Comparison of ENCODE assay signal across 1 cellular context in the genomic region with DNA sequence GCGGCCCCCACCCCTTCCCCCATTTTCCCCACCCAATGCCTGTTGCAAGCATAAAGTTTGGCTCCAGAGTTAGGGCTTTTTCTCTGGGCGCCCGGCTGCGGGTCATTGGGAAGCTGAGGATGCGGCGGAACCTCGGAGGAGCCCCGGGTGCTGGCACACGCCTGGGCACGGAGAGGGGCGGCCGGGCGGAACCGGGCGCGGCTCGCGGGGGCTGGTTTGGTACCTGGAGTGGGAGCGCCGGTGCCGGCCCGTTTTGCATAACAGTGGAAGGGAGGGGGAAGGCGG.
TF ChIP-seq lines count a peak whose summit lies in the region.

No MANE protein-coding gene starts in this region.

TF ChIP-seq in K562, 482 proteins besides CTCF, POLR2A, EP300 and RAD21 (continued from another document):
- TF ChIP-seq, protein P1, sequence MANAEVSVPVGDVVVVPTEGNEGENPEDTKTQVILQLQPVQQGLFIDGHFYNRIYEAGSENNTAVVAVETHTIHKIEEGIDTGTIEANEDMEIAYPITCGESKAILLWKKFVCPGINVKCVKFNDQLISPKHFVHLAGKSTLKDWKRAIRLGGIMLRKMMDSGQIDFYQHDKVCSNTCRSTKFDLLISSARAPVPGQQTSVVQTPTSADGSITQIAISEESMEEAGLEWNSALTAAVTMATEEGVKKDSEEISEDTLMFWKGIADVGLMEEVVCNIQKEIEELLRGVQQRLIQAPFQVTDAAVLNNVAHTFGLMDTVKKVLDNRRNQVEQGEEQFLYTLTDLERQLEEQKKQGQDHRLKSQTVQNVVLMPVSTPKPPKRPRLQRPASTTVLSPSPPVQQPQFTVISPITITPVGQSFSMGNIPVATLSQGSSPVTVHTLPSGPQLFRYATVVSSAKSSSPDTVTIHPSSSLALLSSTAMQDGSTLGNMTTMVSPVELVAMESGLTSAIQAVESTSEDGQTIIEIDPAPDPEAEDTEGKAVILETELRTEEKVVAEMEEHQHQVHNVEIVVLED (CRISPR knock-in tag; IDR thresholded peaks at IDR 0.05) = no peak
- no peak for TF ChIP-seq CC2D1A (IDR thresholded peaks at IDR 0.05)
- no peak for TF ChIP-seq MCM5 (IDR thresholded peaks at IDR 0.05; ENCODE audit: low read depth)
- TF ChIP-seq TCF3 (CRISPR knock-in tag; IDR thresholded peaks at IDR 0.05) = no peak
